ENCODE assay signal across 9 cellular contexts in genomic region chr1:178189814-178190213, GRCh38.
DNase-seq lines count a peak whose midpoint lies in the region; ATAC-seq, FAIRE-seq and TF ChIP-seq lines count a peak whose summit lies in the region.
"Had no signal": no experiment of that assay in that cellular context is flagged by ENCODE, and none has a peak within 500 bp of the region (broad histone marks: within the 10 kb centered on the region; RNA-seq: fewer than 3 reads in every experiment).

No MANE protein-coding gene starts in this region.

- H3K27me3 Mint-ChIP-seq in activated T-helper 1 cell treated with anti-CD3 and anti-CD28 coated beads, Interleukin-12 subunit alpha, Interleukin-12 subunit beta, Interleukin-2, Interleukin-4 antibody, amounts not matched to agents 30 ng/mL and 10 ng/mL and 1 ng/mL, durations not matched to agents 14 hours and 24 hours and 36 hours (ENCODE audit: insufficient read depth), result no peaks in the 10 kb centered on the region

- no peak overlapping the region for H3K4me3 Mint-ChIP-seq in activated T-helper 1 cell treated with anti-CD3 and anti-CD28 coated beads, Interleukin-12 subunit alpha, Interleukin-12 subunit beta, Interleukin-2, Interleukin-4 antibody, amounts not matched to agents 30 ng/mL and 10 ng/mL and 1 ng/mL, durations not matched to agents 14 hours and 24 hours and 36 hours

- BruUV-seq in A673 (replicated peaks; lab: Mats Ljungman, UMichigan), result no TSS peak

- H3K4me1 Mint-ChIP-seq in activated T-helper 1 cell treated with anti-CD3 and anti-CD28 coated beads, Interleukin-12 subunit alpha, Interleukin-12 subunit beta, Interleukin-2, Interleukin-4 antibody, amounts not matched to agents 30 ng/mL and 10 ng/mL and 1 ng/mL, durations not matched to agents 14 hours and 24 hours and 36 hours (ENCODE audit: low read depth), result no peaks in the 10 kb centered on the region

- DNase-seq in A673 (ENCODE audit: low spot score), result peak; percentile 78
- no peak for DNase-seq in GM18507 (ENCODE audit: extremely low spot score, insufficient read length, low read depth)
- peak; percentile 65 to 81 for DNase-seq in Kasumi-1 (lab: John Stamatoyannopoulos, UW)
- peak; percentile 62 for DNase-seq in iPS-NIHi11 (ENCODE audit: low spot score)
- DNase-seq in activated T-helper 1 cell treated with anti-CD3 and anti-CD28 coated beads, Interleukin-12 subunit alpha, Interleukin-12 subunit beta, Interleukin-2, Interleukin-4 antibody, amounts not matched to agents 30 ng/mL and 10 ng/mL and 1 ng/mL, durations not matched to agents 14 hours and 24 hours and 36 hours (ENCODE audit: low spot score), result no peak
- DNase-seq in activated gamma-delta T cell (lab: John Stamatoyannopoulos, UW), result no peak

- intact Hi-C loops in A673 (cut with micrococcal nuclease; ENCODE audit: unreplicated experiment), result loop anchor here (2.0 kb wide), 2 partner anchors 159 to 241 kb away; no protein-coding TSS in a partner anchor
- intact Hi-C loops in activated T-helper 1 cell treated with anti-CD3 and anti-CD28 coated beads, Interleukin-12 subunit alpha, Interleukin-12 subunit beta, Interleukin-2, Interleukin-4 antibody, amounts not matched to agents 30 ng/mL and 10 ng/mL and 1 ng/mL, durations not matched to agents 14 hours and 24 hours and 36 hours (cut with micrococcal nuclease), result no loop called here

- ATAC-seq in GM21529 (IDR thresholded peaks at IDR 0.05; ENCODE audit: unreplicated experiment), result no peak

- no peak overlapping the region for H3K27ac Mint-ChIP-seq in activated T-helper 1 cell treated with anti-CD3 and anti-CD28 coated beads, Interleukin-12 subunit alpha, Interleukin-12 subunit beta, Interleukin-2, Interleukin-4 antibody, amounts not matched to agents 30 ng/mL and 10 ng/mL and 1 ng/mL, durations not matched to agents 14 hours and 24 hours and 36 hours

- H3K4me3 ChIP-seq in A673 (ENCODE audit: low read depth, low read length, poor library complexity, severe bottlenecking), result no peak overlapping the region

- FAIRE-seq in GM18507 (lab: Jason Lieb, UNC) (peak; percentile 45), TTC549 (lab: Jason Lieb, UNC) (peak; percentile 9)
- FAIRE-seq: colon had no signal

- TF ChIP-seq CTCF in A673 (conservative IDR thresholded peaks at IDR 0.05; ENCODE audit: low read depth, low read length), result peak; percentile 74

- CTCF ChIA-PET in A673 (lab: Charles Lee), result interaction anchor here (1.6 kb wide), 1 partner anchor 158 kb away, joined by 8 read pairs; no protein-coding TSS in a partner anchor

- H3K36me3 Mint-ChIP-seq in activated T-helper 1 cell treated with anti-CD3 and anti-CD28 coated beads, Interleukin-12 subunit alpha, Interleukin-12 subunit beta, Interleukin-2, Interleukin-4 antibody, amounts not matched to agents 30 ng/mL and 10 ng/mL and 1 ng/mL, durations not matched to agents 14 hours and 24 hours and 36 hours (ENCODE audit: low read depth), result no peaks in the 10 kb centered on the region

- no peaks in the 10 kb centered on the region for H3K9me3 Mint-ChIP-seq in activated T-helper 1 cell treated with anti-CD3 and anti-CD28 coated beads, Interleukin-12 subunit alpha, Interleukin-12 subunit beta, Interleukin-2, Interleukin-4 antibody, amounts not matched to agents 30 ng/mL and 10 ng/mL and 1 ng/mL, durations not matched to agents 14 hours and 24 hours and 36 hours

- no peaks in the 10 kb centered on the region for H3K36me3 ChIP-seq in A673 (ENCODE audit: insufficient read depth, low read length, poor library complexity, severe bottlenecking)

- POLR2A ChIA-PET in A673 (lab: Charles Lee; ENCODE audit: low non-redundant PET), result no interaction called here

- H3K27ac ChIP-seq in A673 (ENCODE audit: low read depth, low read length, poor library complexity, severe bottlenecking), result no peak overlapping the region

- H3K4me1 ChIP-seq in A673 (ENCODE audit: insufficient read depth, low read length, poor library complexity, severe bottlenecking), result no peaks in the 10 kb centered on the region

- H3K9me3 ChIP-seq in A673 (ENCODE audit: low read depth, low read length, poor library complexity, severe bottlenecking), result no peaks in the 10 kb centered on the region

- no peaks in the 10 kb centered on the region for H3K27me3 ChIP-seq in A673 (replicated peaks; ENCODE audit: insufficient read depth, low read depth, low read length, poor library complexity)

Comparison
In these comparisons a context has a peak if more than half of its experiments do, and no peak if none do; other contexts are left out.
1. DNase-seq: peak in A673 (single experiment), Kasumi-1 (2 of 2) and iPS-NIHi11 (single experiment); none in GM18507 (single experiment), activated T-helper 1 cell treated with anti-CD3 and anti-CD28 coated beads, Interleukin-12 subunit alpha, Interleukin-12 subunit beta, Interleukin-2, Interleukin-4 antibody, amounts not matched to agents 30 ng/mL and 10 ng/mL and 1 ng/mL, durations not matched to agents 14 hours and 24 hours and 36 hours (single experiment) and activated gamma-delta T cell (single experiment).